8 cellular contexts compared by ENCODE assay signal in genomic region chr17:38706625-38707298, GRCh38. TPM values are rescaled to one million over a fixed set of nuclear protein-coding genes. Genes with fewer than 3 reads are reported as not detected.
DNase-seq lines count a peak whose midpoint lies in the region; ATAC-seq and TF ChIP-seq lines count a peak whose summit lies in the region.

No MANE protein-coding gene starts in this region.

- peak; percentile 40 for DNase-seq in GM03348 (ENCODE audit: low spot score)
- DNase-seq in Peyer's patch: peak in 1 of 3 donors; percentile 31
- DNase-seq in central memory CD4-positive, alpha-beta T cell: peak; percentile 22
- peak in 2 of 3 donors; percentile 52 to 63 for DNase-seq in mucosa of descending colon
- DNase-seq in tibial nerve (ENCODE audit: low spot score in 2 of 2): no peak

- intact Hi-C loops in mucosa of descending colon (cut with DNase I, micrococcal nuclease): no loop called here

- H3K9me3 ChIP-seq in Peyer's patch (no peaks in the 10 kb centered on the region), mucosa of descending colon (no peaks in the 10 kb centered on the region), tibial nerve (no peaks in the 10 kb centered on the region)

- 20 to 22% methylated on average over 11 to 13 of the region's 14 CpGs for WGBS in tibial nerve, 2 donors

- peak overlapping the region; percentile 89 to 99 (median 97) for H3K27ac ChIP-seq in Peyer's patch
- H3K27ac ChIP-seq in tibial nerve: peak overlapping the region; percentile 92 to 98 (median 96)

- peak overlapping the region; percentile 87 to 97 (median 94) for H3K4me3 ChIP-seq in Peyer's patch
- peak overlapping the region; percentile 68 for H3K4me3 ChIP-seq in mucosa of descending colon
- H3K4me3 ChIP-seq in tibial nerve: peak overlapping the region; percentile 66 to 87 (median 80)

- TF ChIP-seq POLR2A in Peyer's patch (IDR thresholded peaks at IDR 0.05) (no peak), tibial nerve (IDR thresholded peaks at IDR 0.05) (no peak)

- TF ChIP-seq CTCF in Peyer's patch (IDR thresholded peaks at IDR 0.05) (no peak), mucosa of descending colon (IDR thresholded peaks at IDR 0.05) (no peak), tibial nerve (IDR thresholded peaks at IDR 0.05) (no peak)

- H3K4me1 ChIP-seq in Peyer's patch (peaks cover 0 to 23% (median under 1%) of the 10 kb centered on the region in 4 donors), mucosa of descending colon (ENCODE audit: low read depth) (peaks cover 6% of the 10 kb centered on the region), tibial nerve (peaks cover 0 to 35% (median 13%) of the 10 kb centered on the region in 4 donors)

- no peak for ATAC-seq in mucosa of descending colon
- no peak for ATAC-seq in HG03432 (IDR thresholded peaks at IDR 0.05; ENCODE audit: unreplicated experiment)
- ATAC-seq in HG02610 (IDR thresholded peaks at IDR 0.05; ENCODE audit: unreplicated experiment): no peak
- no peak for ATAC-seq in GM18907 (IDR thresholded peaks at IDR 0.05; ENCODE audit: unreplicated experiment)

- H3K27me3 ChIP-seq in Peyer's patch (no peaks in the 10 kb centered on the region), tibial nerve (no peaks in the 10 kb centered on the region)

- H3K36me3 ChIP-seq in Peyer's patch (peaks cover 0 to 42% (median 0%) of the 10 kb centered on the region in 3 donors), mucosa of descending colon (ENCODE audit: low read depth) (no peaks in the 10 kb centered on the region), tibial nerve (peaks cover 0 to 42% (median 0%) of the 10 kb centered on the region in 3 donors)

- TF ChIP-seq EP300 in tibial nerve (IDR thresholded peaks at IDR 0.05): no peak

RNA-seq across cellular contexts. Expression of gene MLLT6, which starts 1.7 kb away (rescaled TPM):
- total RNA-seq in Peyer's patch (100 to 1,000 TPM in 3 of 4 donors, 10 to 100 TPM in 1; 69.2 to 297 (median 190) TPM), mucosa of descending colon (100 to 1,000 TPM in 2 of 3 donors, 10 to 100 TPM in 1; 90.1 to 164 (median 112) TPM), tibial nerve (100 to 1,000 TPM in 2 of 4 donors, 10 to 100 TPM in 2; 83.9 to 185 (median 116) TPM)

RNA-seq across cellular contexts. Expression of gene CISD3, which starts 23.4 kb away (rescaled TPM):
- total RNA-seq in Peyer's patch (10 to 100 TPM; 10.7 to 55.0 (median 43.2) TPM), mucosa of descending colon (100 to 1,000 TPM in 1 of 3 donors, 10 to 100 TPM in 2; 60.8 to 101 (median 91.8) TPM), tibial nerve (10 to 100 TPM; 10.2 to 19.2 (median 16.5) TPM)

RNA-seq across cellular contexts. Expression of gene EPOP, which starts 32.0 kb away (rescaled TPM):
- total RNA-seq in Peyer's patch (1 to 10 TPM in 1 of 4 donors, under 1 TPM in 1, not detected in 2; 0.54 to 3.3 TPM), mucosa of descending colon (1 to 10 TPM in 1 of 3 donors, under 1 TPM in 1, not detected in 1; 0.75 to 1.1 TPM), tibial nerve (1 to 10 TPM; 1.3 to 5.7 (median 4.6) TPM)

RNA-seq across cellular contexts. Expression of gene PCGF2, which starts 41.4 kb away (rescaled TPM):
- total RNA-seq in Peyer's patch (10 to 100 TPM in 2 of 4 donors, 1 to 10 TPM in 2; 8.3 to 41.9 (median 14.5) TPM), mucosa of descending colon (10 to 100 TPM; 23.8 to 30.7 (median 25.5) TPM), tibial nerve (10 to 100 TPM in 3 of 4 donors, 1 to 10 TPM in 1; 7.7 to 50.0 (median 17.6) TPM)

RNA-seq across cellular contexts. Expression of gene PSMB3, which starts 45.8 kb away (rescaled TPM):
- total RNA-seq in Peyer's patch: 100 to 1,000 TPM; 106 to 165 (median 109) TPM
- total RNA-seq in mucosa of descending colon: 100 to 1,000 TPM; 129 to 197 (median 145) TPM
- 100 to 1,000 TPM in 3 of 4 donors, 10 to 100 TPM in 1; 88.8 to 146 (median 141) TPM for total RNA-seq in tibial nerve

Comparison
In these comparisons a context has a peak if more than half of its experiments do, and no peak if none do; other contexts are left out.
1. DNase-seq: peak in GM03348 (single experiment), central memory CD4-positive, alpha-beta T cell (single experiment) and mucosa of descending colon (2 of 3); none in tibial nerve (0 of 2).
2. Peak in every context shown above with its lines, with median percentiles within 50 percentile points of each other: H3K4me3 ChIP-seq.